ENCODE assay signal across 1 cellular context in the genomic region with DNA sequence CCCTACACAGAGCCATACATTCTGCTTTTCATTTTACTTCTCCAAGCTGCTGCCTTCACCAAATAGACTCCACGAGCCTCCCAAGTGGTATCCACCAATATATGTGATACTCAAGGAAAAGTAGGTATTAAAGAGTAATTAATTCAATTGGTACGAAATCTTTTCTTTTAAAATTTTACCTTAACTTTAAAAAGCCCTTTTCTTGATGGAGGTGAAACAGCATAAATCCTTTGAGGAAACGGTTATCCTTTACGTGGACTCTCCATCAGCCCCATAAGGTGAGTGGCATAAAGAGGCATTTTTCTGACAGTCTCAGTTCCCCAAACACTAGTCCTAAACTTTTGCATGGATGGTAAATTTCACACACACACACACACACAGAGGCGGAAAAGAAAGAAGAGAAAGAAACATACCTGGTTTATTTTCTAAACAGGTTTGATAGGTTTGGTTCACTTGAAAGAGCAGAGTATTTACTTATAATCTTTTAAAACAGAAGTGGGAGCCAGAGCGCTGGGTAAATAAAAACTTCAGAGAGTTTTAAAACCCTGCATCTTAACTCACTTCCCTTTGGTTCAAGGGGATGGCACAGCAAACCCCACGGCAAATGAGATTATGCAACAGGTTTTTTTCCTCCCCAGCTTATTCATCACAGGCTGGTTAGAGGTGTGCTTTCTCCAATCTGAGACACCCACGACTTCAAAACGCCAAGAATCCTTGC.
A peak's percentile ranks its signal among the peaks of the same experiment; 100 is the strongest.
TF ChIP-seq lines count a peak whose summit lies in the region.

No MANE protein-coding gene starts in this region.

TF ChIP-seq in HepG2, 621 proteins besides CTCF, POLR2A, EP300 and RAD21 (continued from another document):
- TF ChIP-seq, protein P1, sequence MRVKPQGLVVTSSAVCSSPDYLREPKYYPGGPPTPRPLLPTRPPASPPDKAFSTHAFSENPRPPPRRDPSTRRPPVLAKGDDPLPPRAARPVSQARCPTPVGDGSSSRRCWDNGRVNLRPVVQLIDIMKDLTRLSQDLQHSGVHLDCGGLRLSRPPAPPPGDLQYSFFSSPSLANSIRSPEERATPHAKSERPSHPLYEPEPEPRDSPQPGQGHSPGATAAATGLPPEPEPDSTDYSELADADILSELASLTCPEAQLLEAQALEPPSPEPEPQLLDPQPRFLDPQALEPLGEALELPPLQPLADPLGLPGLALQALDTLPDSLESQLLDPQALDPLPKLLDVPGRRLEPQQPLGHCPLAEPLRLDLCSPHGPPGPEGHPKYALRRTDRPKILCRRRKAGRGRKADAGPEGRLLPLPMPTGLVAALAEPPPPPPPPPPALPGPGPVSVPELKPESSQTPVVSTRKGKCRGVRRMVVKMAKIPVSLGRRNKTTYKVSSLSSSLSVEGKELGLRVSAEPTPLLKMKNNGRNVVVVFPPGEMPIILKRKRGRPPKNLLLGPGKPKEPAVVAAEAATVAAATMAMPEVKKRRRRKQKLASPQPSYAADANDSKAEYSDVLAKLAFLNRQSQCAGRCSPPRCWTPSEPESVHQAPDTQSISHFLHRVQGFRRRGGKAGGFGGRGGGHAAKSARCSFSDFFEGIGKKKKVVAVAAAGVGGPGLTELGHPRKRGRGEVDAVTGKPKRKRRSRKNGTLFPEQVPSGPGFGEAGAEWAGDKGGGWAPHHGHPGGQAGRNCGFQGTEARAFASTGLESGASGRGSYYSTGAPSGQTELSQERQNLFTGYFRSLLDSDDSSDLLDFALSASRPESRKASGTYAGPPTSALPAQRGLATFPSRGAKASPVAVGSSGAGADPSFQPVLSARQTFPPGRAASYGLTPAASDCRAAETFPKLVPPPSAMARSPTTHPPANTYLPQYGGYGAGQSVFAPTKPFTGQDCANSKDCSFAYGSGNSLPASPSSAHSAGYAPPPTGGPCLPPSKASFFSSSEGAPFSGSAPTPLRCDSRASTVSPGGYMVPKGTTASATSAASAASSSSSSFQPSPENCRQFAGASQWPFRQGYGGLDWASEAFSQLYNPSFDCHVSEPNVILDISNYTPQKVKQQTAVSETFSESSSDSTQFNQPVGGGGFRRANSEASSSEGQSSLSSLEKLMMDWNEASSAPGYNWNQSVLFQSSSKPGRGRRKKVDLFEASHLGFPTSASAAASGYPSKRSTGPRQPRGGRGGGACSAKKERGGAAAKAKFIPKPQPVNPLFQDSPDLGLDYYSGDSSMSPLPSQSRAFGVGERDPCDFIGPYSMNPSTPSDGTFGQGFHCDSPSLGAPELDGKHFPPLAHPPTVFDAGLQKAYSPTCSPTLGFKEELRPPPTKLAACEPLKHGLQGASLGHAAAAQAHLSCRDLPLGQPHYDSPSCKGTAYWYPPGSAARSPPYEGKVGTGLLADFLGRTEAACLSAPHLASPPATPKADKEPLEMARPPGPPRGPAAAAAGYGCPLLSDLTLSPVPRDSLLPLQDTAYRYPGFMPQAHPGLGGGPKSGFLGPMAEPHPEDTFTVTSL (CRISPR knock-in tag; IDR thresholded peaks at IDR 0.05; ENCODE audit: borderline replicate concordance) = peak; percentile 60; the same call in 1 of the 2 replicates
- TF ChIP-seq, protein P2, sequence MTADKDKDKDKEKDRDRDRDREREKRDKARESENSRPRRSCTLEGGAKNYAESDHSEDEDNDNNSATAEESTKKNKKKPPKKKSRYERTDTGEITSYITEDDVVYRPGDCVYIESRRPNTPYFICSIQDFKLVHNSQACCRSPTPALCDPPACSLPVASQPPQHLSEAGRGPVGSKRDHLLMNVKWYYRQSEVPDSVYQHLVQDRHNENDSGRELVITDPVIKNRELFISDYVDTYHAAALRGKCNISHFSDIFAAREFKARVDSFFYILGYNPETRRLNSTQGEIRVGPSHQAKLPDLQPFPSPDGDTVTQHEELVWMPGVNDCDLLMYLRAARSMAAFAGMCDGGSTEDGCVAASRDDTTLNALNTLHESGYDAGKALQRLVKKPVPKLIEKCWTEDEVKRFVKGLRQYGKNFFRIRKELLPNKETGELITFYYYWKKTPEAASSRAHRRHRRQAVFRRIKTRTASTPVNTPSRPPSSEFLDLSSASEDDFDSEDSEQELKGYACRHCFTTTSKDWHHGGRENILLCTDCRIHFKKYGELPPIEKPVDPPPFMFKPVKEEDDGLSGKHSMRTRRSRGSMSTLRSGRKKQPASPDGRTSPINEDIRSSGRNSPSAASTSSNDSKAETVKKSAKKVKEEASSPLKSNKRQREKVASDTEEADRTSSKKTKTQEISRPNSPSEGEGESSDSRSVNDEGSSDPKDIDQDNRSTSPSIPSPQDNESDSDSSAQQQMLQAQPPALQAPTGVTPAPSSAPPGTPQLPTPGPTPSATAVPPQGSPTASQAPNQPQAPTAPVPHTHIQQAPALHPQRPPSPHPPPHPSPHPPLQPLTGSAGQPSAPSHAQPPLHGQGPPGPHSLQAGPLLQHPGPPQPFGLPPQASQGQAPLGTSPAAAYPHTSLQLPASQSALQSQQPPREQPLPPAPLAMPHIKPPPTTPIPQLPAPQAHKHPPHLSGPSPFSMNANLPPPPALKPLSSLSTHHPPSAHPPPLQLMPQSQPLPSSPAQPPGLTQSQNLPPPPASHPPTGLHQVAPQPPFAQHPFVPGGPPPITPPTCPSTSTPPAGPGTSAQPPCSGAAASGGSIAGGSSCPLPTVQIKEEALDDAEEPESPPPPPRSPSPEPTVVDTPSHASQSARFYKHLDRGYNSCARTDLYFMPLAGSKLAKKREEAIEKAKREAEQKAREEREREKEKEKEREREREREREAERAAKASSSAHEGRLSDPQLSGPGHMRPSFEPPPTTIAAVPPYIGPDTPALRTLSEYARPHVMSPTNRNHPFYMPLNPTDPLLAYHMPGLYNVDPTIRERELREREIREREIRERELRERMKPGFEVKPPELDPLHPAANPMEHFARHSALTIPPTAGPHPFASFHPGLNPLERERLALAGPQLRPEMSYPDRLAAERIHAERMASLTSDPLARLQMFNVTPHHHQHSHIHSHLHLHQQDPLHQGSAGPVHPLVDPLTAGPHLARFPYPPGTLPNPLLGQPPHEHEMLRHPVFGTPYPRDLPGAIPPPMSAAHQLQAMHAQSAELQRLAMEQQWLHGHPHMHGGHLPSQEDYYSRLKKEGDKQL (CRISPR knock-in tag; IDR thresholded peaks at IDR 0.05; ENCODE audit: low read depth) = 0 out of 2 replicates have a peak, but pooled peaks have one; percentile 36
- TF ChIP-seq GFI1 (CRISPR knock-in tag; IDR thresholded peaks at IDR 0.05; ENCODE audit: borderline replicate concordance) (peak; percentile 35; the same call in 1 of the 2 replicates), SAP130 (CRISPR knock-in tag; IDR thresholded peaks at IDR 0.05; ENCODE audit: low read depth) (peak; percentile 74), SIN3A (IDR thresholded peaks at IDR 0.05; ENCODE audit: borderline replicate concordance, low read depth, low read length) (peak; percentile 71; the same call in 1 of the 2 replicates), MLLT10 (CRISPR knock-in tag; IDR thresholded peaks at IDR 0.05) (peak; percentile 48; the same call in 1 of the 2 replicates), ZNF564 (CRISPR knock-in tag; IDR thresholded peaks at IDR 0.05) (peak; percentile 68; the same call in 1 of the 2 replicates), RARA (CRISPR knock-in tag; IDR thresholded peaks at IDR 0.05) (peak; percentile 75)
